8 cellular contexts compared by ENCODE assay signal in the genomic region with DNA sequence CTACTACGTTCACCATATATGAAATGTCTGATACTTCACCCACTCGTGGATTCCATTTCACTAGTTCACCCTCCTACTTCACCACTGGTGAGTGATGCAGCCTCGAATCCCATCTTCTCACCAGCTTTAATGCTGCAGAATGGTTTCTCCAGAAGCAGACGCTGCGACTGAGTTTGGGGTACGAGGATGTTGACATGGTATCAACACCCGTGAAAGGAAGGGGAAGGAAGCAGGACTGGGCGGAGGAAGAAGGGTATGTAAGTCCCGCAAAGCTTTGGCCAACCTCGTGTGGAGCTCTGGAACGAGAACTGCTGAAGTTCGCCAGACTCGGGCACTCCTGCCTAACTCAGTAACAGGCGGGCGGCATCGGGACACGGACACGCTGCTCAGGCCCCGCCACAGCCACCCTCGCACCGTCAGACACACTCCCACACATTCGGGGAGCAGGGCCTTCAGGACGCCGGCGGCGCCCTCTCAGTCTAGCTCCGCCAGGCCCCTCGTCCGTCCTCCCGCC. TPM values are rescaled to one million over a fixed set of nuclear protein-coding genes. Genes with fewer than 3 reads are reported as not detected.
DNase-seq lines count a peak whose midpoint lies in the region; ATAC-seq, FAIRE-seq and TF ChIP-seq lines count a peak whose summit lies in the region.

No MANE protein-coding gene starts in this region.

- H3K4me1 ChIP-seq in OCI-LY7 (ENCODE audit: insufficient read depth, low read length, poor library complexity, severe bottlenecking) (peaks cover 19% of the 10 kb centered on the region), astrocyte (ENCODE audit: insufficient read depth, low read length) (peaks cover 32% of the 10 kb centered on the region), sigmoid colon (peaks cover 0 to 63% (median 56%) of the 10 kb centered on the region in 4 donors)

- TF ChIP-seq EP300 in sigmoid colon (IDR thresholded peaks at IDR 0.05): no peak

- peak overlapping the region; percentile 79 for H3K4me2 ChIP-seq in OCI-LY7 (ENCODE audit: low read length)
- H3K4me2 ChIP-seq in astrocyte (ENCODE audit: low read length): peak overlapping the region; percentile 92

- 0 to 1% methylated on average over 30 of the region's 30 CpGs for WGBS in sigmoid colon, 2 donors

- peak overlapping the region; percentile 91 for H3K4me3 Mint-ChIP-seq in astrocyte (ENCODE audit: unreplicated experiment)

- peak; percentile 29 for DNase-seq in AG08395 (ENCODE audit: low spot score)
- peak; percentile 57 for DNase-seq in OCI-LY7 (ENCODE audit: low spot score)
- peak; percentile 43 for DNase-seq in astrocyte (ENCODE audit: low read depth)
- DNase-seq in sigmoid colon: peak; percentile 77
- DNase-seq in DMS79 (lab: John Stamatoyannopoulos, UW): no peak

- CTCF ChIA-PET in OCI-LY7 (lab: Charles Lee; ENCODE audit: unreplicated experiment): no interaction called here

- peak overlapping the region; percentile 93 for H3K9ac ChIP-seq in astrocyte (ENCODE audit: low read length)

- H4K20me1 ChIP-seq in OCI-LY7 (ENCODE audit: insufficient read depth, low read length) (peaks cover 9% of the 10 kb centered on the region; the same call in 1 of the 2 replicates), astrocyte (ENCODE audit: insufficient read depth, low read length) (peaks cover 31% of the 10 kb centered on the region)

- intact Hi-C loops in OCI-LY7 (cut with micrococcal nuclease; ENCODE audit: unreplicated experiment): loop anchor here (1.0 to 5.0 kb wide), 3 partner anchors 99 to 230 kb away; a partner anchor contains a TSS
- intact Hi-C loops in sigmoid colon (cut with DNase I): loop anchor here (5.0 kb wide), 1 partner anchor 136 kb away; a partner anchor contains a TSS

- no peaks in the 10 kb centered on the region for H3K9me3 Mint-ChIP-seq in astrocyte (ENCODE audit: unreplicated experiment)

- POLR2A ChIA-PET in OCI-LY7 (lab: Charles Lee): interaction anchor here (2.1 kb wide), 1 partner anchor 101 kb away, joined by 6 read pairs; no protein-coding TSS in a partner anchor

- TF ChIP-seq CTCF in OCI-LY7 (conservative IDR thresholded peaks at IDR 0.05; ENCODE audit: low read length) (no peak), astrocyte (IDR thresholded peaks at IDR 0.05; ENCODE audit: insufficient read depth, low read depth, low read length) (no peak), sigmoid colon (IDR thresholded peaks at IDR 0.05) (no peak)

- FAIRE-seq in astrocyte (lab: Jason Lieb, UNC): no peak

- H3K9me2 ChIP-seq in OCI-LY7 (ENCODE audit: insufficient read depth, low read length): no peaks in the 10 kb centered on the region

- peak overlapping the region; percentile 66 for H3K27ac Mint-ChIP-seq in astrocyte (ENCODE audit: unreplicated experiment)

- peaks cover 20% of the 10 kb centered on the region for H3K4me1 Mint-ChIP-seq in astrocyte (ENCODE audit: low read depth, unreplicated experiment)

- H3K79me2 ChIP-seq in OCI-LY7 (ENCODE audit: insufficient read depth, low read depth, low read length) (peaks cover 40% of the 10 kb centered on the region), astrocyte (ENCODE audit: insufficient read depth, low read length) (peaks cover 59% of the 10 kb centered on the region)

- no TSS peak for BruUV-seq in OCI-LY7 (replicated peaks; lab: Mats Ljungman, UMichigan)

- no peak for TF ChIP-seq POLR2A in sigmoid colon (IDR thresholded peaks at IDR 0.05)

- H3K27me3 ChIP-seq in astrocyte (ENCODE audit: insufficient read depth, low read length) (no peaks in the 10 kb centered on the region), sigmoid colon (no peaks in the 10 kb centered on the region)

- ATAC-seq in GM18502 (IDR thresholded peaks at IDR 0.05; ENCODE audit: poor library complexity, unreplicated experiment) (peak; percentile 22), HG02973 (IDR thresholded peaks at IDR 0.05; ENCODE audit: unreplicated experiment) (peak; percentile 23)

- H2AFZ ChIP-seq in OCI-LY7 (ENCODE audit: low read length) (peak overlapping the region; percentile 57; the same call in 1 of the 2 replicates), astrocyte (ENCODE audit: low read depth, low read length) (peak overlapping the region; percentile 87)

- H3K36me3 ChIP-seq in OCI-LY7 (ENCODE audit: insufficient read depth, low read length) (peaks cover 43% of the 10 kb centered on the region), astrocyte (ENCODE audit: insufficient read depth, low read length) (no peaks in the 10 kb centered on the region), sigmoid colon (no peaks in the 10 kb centered on the region)

- H3K36me3 Mint-ChIP-seq in astrocyte (ENCODE audit: low read depth, unreplicated experiment): peaks cover 8% of the 10 kb centered on the region

- H3K27me3 Mint-ChIP-seq in astrocyte (ENCODE audit: low read depth, unreplicated experiment): no peaks in the 10 kb centered on the region

- peak overlapping the region; percentile 66 for H3K27ac ChIP-seq in OCI-LY7 (ENCODE audit: low read depth, low read length, poor library complexity, severe bottlenecking)
- peak overlapping the region; percentile 85 for H3K27ac ChIP-seq in astrocyte (ENCODE audit: low read depth, low read length)
- H3K27ac ChIP-seq in sigmoid colon: peak overlapping the region; percentile 88 to 96 (median 92)

- H3K4me3 ChIP-seq in OCI-LY7 (ENCODE audit: low read depth, low read length, poor library complexity, severe bottlenecking): peak overlapping the region; percentile 89
- peak overlapping the region; percentile 76 for H3K4me3 ChIP-seq in astrocyte (ENCODE audit: insufficient read depth, low read depth, low read length)
- peak overlapping the region; percentile 88 for H3K4me3 ChIP-seq in iPS-11a (ENCODE audit: low read depth, low read length)
- peak overlapping the region; percentile 61 to 98 (median 92) for H3K4me3 ChIP-seq in sigmoid colon

- H3K9me3 ChIP-seq in OCI-LY7 (ENCODE audit: low read length) (no peaks in the 10 kb centered on the region), astrocyte (ENCODE audit: insufficient read depth, low read depth, low read length) (no peaks in the 10 kb centered on the region), sigmoid colon (no peaks in the 10 kb centered on the region)

RNA-seq across cellular contexts. Expression of a gene that starts 0.8 kb away (rescaled TPM):
- total RNA-seq in OCI-LY7 (2014; rRNA removed; shearing (Covaris generic)): 27.9 and 30.2 TPM in 2 replicates
- total RNA-seq in OCI-LY7 (2022): 44.7 and 52.5 TPM in 2 replicates
- total RNA-seq in astrocyte: 33.0 and 35.4 TPM in 2 replicates
- total RNA-seq in sigmoid colon: 10 to 100 TPM; 22.8 to 49.3 (median 25.5) TPM
- polyA plus RNA-seq in sigmoid colon: 10 to 100 TPM in 2 of 3 donors, 1 to 10 TPM in 1; 9.0 to 27.5 (median 11.4) TPM
